Comparison of ENCODE assay signal across 1 cellular context in the genomic region with DNA sequence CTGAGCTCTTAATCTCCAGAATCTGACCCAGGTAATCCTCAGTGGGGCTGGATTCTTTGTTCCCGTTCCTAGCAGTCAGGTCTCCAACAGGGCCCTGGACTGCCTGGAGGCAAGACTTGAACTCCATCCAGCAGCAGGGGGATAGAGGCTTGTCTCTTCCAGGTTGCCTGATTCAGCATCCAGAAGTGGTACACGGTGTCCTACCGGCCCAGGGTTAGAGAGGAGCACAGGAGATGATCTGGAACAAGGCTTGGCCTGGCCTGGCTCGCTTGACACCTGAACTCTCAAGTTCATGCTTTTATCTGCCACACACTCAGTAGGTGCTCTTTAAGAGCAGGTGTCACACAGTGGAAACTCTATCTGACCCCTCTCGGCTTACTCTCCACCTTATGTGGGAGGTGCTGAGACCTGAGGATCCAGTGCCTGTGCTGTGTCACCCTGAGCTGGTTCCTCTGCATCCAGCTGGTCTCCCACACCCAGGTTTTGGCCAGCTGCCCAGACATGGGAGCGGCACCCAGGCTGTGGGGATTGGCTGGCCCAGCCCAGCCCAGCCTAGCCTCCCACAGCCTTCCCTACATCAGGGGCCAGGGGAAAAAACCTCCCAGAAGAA.
A peak's percentile ranks its signal among the peaks of the same experiment; 100 is the strongest.
TF ChIP-seq lines count a peak whose summit lies in the region.

A gene with protein sequence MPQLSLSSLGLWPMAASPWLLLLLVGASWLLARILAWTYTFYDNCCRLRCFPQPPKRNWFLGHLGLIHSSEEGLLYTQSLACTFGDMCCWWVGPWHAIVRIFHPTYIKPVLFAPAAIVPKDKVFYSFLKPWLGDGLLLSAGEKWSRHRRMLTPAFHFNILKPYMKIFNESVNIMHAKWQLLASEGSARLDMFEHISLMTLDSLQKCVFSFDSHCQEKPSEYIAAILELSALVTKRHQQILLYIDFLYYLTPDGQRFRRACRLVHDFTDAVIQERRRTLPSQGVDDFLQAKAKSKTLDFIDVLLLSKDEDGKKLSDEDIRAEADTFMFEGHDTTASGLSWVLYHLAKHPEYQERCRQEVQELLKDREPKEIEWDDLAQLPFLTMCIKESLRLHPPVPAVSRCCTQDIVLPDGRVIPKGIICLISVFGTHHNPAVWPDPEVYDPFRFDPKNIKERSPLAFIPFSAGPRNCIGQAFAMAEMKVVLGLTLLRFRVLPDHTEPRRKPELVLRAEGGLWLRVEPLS (plus strand): TSS at position 604 of the 610 bp plus-strand sequence. CDS start 519 bp downstream, outside the sequence.

TF ChIP-seq in HepG2, 621 proteins besides CTCF, POLR2A, EP300 and RAD21 (continues in another document):
- TF ChIP-seq, protein P1, sequence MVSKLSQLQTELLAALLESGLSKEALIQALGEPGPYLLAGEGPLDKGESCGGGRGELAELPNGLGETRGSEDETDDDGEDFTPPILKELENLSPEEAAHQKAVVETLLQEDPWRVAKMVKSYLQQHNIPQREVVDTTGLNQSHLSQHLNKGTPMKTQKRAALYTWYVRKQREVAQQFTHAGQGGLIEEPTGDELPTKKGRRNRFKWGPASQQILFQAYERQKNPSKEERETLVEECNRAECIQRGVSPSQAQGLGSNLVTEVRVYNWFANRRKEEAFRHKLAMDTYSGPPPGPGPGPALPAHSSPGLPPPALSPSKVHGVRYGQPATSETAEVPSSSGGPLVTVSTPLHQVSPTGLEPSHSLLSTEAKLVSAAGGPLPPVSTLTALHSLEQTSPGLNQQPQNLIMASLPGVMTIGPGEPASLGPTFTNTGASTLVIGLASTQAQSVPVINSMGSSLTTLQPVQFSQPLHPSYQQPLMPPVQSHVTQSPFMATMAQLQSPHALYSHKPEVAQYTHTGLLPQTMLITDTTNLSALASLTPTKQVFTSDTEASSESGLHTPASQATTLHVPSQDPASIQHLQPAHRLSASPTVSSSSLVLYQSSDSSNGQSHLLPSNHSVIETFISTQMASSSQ (IDR thresholded peaks at IDR 0.05; ENCODE audit: low read depth): no peak
- TF ChIP-seq, protein P1 (CRISPR knock-in tag; IDR thresholded peaks at IDR 0.05; ENCODE audit: borderline replicate concordance): 0 out of 2 replicates have a peak, but pooled peaks have one; percentile 34
- TF ChIP-seq HDAC2 (CRISPR knock-in tag; IDR thresholded peaks at IDR 0.05) (0 out of 2 replicates have a peak, but pooled peaks have one; percentile 11), PRDM10 (CRISPR knock-in tag; IDR thresholded peaks at IDR 0.05; ENCODE audit: low read depth) (0 out of 2 replicates have a peak, but pooled peaks have one; percentile 4), KDM1A (CRISPR knock-in tag; IDR thresholded peaks at IDR 0.05) (0 out of 2 replicates have a peak, but pooled peaks have one; percentile 14), ZNF30 (CRISPR knock-in tag; IDR thresholded peaks at IDR 0.05) (no peak), ZNF768 (CRISPR knock-in tag; IDR thresholded peaks at IDR 0.05) (peak; percentile 48; the same call in 1 of the 2 replicates), PHF21A (CRISPR knock-in tag; IDR thresholded peaks at IDR 0.05) (peak; percentile 38; the same call in 1 of the 2 replicates), SP4 (CRISPR knock-in tag; IDR thresholded peaks at IDR 0.05) (peak; percentile 63; the same call in 1 of the 2 replicates), ZNF292 (CRISPR knock-in tag; IDR thresholded peaks at IDR 0.05; ENCODE audit: borderline replicate concordance, low read depth) (peak; percentile 72), HNRNPL (IDR thresholded peaks at IDR 0.05; ENCODE audit: low read depth, low read length) (0 out of 2 replicates have a peak, but pooled peaks have one; percentile 66), ZNF275 (CRISPR knock-in tag; IDR thresholded peaks at IDR 0.05; ENCODE audit: borderline replicate concordance) (0 out of 2 replicates have a peak, but pooled peaks have one; percentile 19), KDM3A (CRISPR knock-in tag; IDR thresholded peaks at IDR 0.05; ENCODE audit: low read depth) (no peak), BHLHE40 (IDR thresholded peaks at IDR 0.05; ENCODE audit: low read length) (peak; percentile 19; the same call in 1 of the 2 replicates), PITX1 (CRISPR knock-in tag; IDR thresholded peaks at IDR 0.05) (peak; percentile 40; the same call in 1 of the 2 replicates), RARA (CRISPR knock-in tag; IDR thresholded peaks at IDR 0.05) (peak; percentile 20; the same call in 1 of the 2 replicates), NFE2L2 (IDR thresholded peaks at IDR 0.05; ENCODE audit: low read length) (peak; percentile 72), MTA3 (CRISPR knock-in tag; IDR thresholded peaks at IDR 0.05) (no peak), ZKSCAN5 (CRISPR knock-in tag; IDR thresholded peaks at IDR 0.05) (no peak), ZNF615 (CRISPR knock-in tag; IDR thresholded peaks at IDR 0.05; ENCODE audit: borderline replicate concordance) (no peak), NFE2 (CRISPR knock-in tag; IDR thresholded peaks at IDR 0.05) (0 out of 2 replicates have a peak, but pooled peaks have one; percentile 10), RBM22 (optimal IDR thresholded peaks at IDR 0.05; ENCODE audit: low read length) (no peak), ZNF614 (CRISPR knock-in tag; IDR thresholded peaks at IDR 0.05; ENCODE audit: borderline replicate concordance) (no peak), ZNF781 (CRISPR knock-in tag; IDR thresholded peaks at IDR 0.05; ENCODE audit: borderline replicate concordance, not compliant biosample characterization) (peak; percentile 25), REL (CRISPR knock-in tag; conservative IDR thresholded peaks at IDR 0.05) (no peak), ARID2 (CRISPR knock-in tag; IDR thresholded peaks at IDR 0.05; ENCODE audit: borderline replicate concordance) (no peak), NFYB (CRISPR knock-in tag; IDR thresholded peaks at IDR 0.05) (peak; percentile 62), MAFK (conservative IDR thresholded peaks at IDR 0.05 in 1 of 2, IDR thresholded peaks at IDR 0.05 in 1 of 2; ENCODE audit: low read length in 2 of 2) (peak in 1 of 2 experiments; percentile 11; a peak in 1 of 4 replicates)
- TF ChIP-seq, protein P2, sequence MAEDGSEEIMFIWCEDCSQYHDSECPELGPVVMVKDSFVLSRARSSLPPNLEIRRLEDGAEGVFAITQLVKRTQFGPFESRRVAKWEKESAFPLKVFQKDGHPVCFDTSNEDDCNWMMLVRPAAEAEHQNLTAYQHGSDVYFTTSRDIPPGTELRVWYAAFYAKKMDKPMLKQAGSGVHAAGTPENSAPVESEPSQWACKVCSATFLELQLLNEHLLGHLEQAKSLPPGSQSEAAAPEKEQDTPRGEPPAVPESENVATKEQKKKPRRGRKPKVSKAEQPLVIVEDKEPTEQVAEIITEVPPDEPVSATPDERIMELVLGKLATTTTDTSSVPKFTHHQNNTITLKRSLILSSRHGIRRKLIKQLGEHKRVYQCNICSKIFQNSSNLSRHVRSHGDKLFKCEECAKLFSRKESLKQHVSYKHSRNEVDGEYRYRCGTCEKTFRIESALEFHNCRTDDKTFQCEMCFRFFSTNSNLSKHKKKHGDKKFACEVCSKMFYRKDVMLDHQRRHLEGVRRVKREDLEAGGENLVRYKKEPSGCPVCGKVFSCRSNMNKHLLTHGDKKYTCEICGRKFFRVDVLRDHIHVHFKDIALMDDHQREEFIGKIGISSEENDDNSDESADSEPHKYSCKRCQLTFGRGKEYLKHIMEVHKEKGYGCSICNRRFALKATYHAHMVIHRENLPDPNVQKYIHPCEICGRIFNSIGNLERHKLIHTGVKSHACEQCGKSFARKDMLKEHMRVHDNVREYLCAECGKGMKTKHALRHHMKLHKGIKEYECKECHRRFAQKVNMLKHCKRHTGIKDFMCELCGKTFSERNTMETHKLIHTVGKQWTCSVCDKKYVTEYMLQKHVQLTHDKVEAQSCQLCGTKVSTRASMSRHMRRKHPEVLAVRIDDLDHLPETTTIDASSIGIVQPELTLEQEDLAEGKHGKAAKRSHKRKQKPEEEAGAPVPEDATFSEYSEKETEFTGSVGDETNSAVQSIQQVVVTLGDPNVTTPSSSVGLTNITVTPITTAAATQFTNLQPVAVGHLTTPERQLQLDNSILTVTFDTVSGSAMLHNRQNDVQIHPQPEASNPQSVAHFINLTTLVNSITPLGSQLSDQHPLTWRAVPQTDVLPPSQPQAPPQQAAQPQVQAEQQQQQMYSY (CRISPR knock-in tag; IDR thresholded peaks at IDR 0.05): 0 out of 2 replicates have a peak, but pooled peaks have one; percentile 26
- TF ChIP-seq, protein P3, sequence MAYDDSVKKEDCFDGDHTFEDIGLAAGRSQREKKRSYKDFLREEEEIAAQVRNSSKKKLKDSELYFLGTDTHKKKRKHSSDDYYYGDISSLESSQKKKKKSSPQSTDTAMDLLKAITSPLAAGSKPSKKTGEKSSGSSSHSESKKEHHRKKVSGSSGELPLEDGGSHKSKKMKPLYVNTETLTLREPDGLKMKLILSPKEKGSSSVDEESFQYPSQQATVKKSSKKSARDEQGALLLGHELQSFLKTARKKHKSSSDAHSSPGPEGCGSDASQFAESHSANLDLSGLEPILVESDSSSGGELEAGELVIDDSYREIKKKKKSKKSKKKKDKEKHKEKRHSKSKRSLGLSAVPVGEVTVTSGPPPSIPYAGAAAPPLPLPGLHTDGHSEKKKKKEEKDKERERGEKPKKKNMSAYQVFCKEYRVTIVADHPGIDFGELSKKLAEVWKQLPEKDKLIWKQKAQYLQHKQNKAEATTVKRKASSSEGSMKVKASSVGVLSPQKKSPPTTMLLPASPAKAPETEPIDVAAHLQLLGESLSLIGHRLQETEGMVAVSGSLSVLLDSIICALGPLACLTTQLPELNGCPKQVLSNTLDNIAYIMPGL (CRISPR knock-in tag; IDR thresholded peaks at IDR 0.05; ENCODE audit: borderline replicate concordance in 1 of 2, low read depth in 1 of 2): peak in 1 of 2 experiments; percentile 18; a peak in 1 of 4 replicates
- TF ChIP-seq, protein P4, sequence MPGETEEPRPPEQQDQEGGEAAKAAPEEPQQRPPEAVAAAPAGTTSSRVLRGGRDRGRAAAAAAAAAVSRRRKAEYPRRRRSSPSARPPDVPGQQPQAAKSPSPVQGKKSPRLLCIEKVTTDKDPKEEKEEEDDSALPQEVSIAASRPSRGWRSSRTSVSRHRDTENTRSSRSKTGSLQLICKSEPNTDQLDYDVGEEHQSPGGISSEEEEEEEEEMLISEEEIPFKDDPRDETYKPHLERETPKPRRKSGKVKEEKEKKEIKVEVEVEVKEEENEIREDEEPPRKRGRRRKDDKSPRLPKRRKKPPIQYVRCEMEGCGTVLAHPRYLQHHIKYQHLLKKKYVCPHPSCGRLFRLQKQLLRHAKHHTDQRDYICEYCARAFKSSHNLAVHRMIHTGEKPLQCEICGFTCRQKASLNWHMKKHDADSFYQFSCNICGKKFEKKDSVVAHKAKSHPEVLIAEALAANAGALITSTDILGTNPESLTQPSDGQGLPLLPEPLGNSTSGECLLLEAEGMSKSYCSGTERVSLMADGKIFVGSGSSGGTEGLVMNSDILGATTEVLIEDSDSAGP (CRISPR knock-in tag; IDR thresholded peaks at IDR 0.05; ENCODE audit: borderline replicate concordance): peak; percentile 75
